In the genomic region with DNA sequence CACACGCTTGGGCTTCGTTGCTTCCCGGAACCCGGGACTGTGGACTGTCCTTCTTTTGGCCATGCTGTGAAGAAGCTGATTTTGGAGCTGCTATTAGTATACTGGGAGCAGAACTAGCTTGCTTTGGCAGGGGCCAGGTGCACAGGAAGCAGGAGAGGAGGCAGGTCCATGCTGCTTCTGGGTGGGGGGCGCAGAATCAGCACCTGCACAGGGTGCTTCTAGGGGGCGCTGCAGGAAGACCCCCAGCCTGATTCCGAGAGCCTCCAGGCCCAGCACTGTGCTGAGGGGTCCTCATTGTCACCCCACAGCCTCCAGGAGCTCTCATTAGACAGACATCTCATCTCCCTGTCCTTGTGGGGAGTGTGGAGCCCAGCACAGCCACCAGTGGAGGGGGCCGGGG, we compare ENCODE assay signal across 17 cellular contexts.
"Had no signal": no experiment of that assay in that cellular context is flagged by ENCODE, and none has a peak within 500 bp of the region (broad histone marks: within the 10 kb centered on the region; RNA-seq: fewer than 3 reads in every experiment).

No MANE protein-coding gene starts in this region.

- H3K4me3 ChIP-seq: colonic mucosa, thyroid gland had no signal

- DNase-seq: activated CD4-positive, alpha-beta T cell treated with anti-CD3 and anti-CD28 coated beads for 36 hours; activated CD4-positive, alpha-beta T cell treated with anti-CD3 and anti-CD28 coated beads, Interleukin-2, amount 50 U/mL, for 48 hours; activated naive CD4-positive, alpha-beta T cell treated with Interleukin-2 at 50 U/mL for 16 hours; activated naive CD8-positive, alpha-beta T cell treated with anti-CD3 and anti-CD28 coated beads, Interleukin-2, amount 10 ng/mL, durations not matched to agents 7 days and 5 days; anterior cingulate cortex; colonic mucosa; erythroblast; foreskin melanocyte; glutamatergic neuron; naive B cell; stimulated activated CD4-positive, alpha-beta T cell treated with anti-CD3 and anti-CD28 coated beads, Interleukin-2, amount 100 ng/mL, for 24 hours; stimulated activated naive CD4-positive, alpha-beta T cell treated with Interleukin-2 at 50 U/mL for 16 hours; T-helper 17 cell; thyroid gland had no signal

- H3K27ac ChIP-seq: colonic mucosa, thyroid gland had no signal

- FAIRE-seq: endometrium, keratinocyte, TTC549 had no signal

- H3K36me3 ChIP-seq: colonic mucosa, thyroid gland had no signal

- H3K27me3 ChIP-seq: colonic mucosa, thyroid gland had no signal

- H3K4me1 ChIP-seq: colonic mucosa, thyroid gland had no signal

- H3K9me3 ChIP-seq: colonic mucosa, thyroid gland had no signal

- ATAC-seq: T-helper 17 cell had no signal
